30 cellular contexts compared by ENCODE assay signal in genomic region chr6:37149750-37150149, GRCh38. TPM values are rescaled to one million over a fixed set of nuclear protein-coding genes. Genes with fewer than 3 reads are reported as not detected.
DNase-seq lines count a peak whose midpoint lies in the region; ATAC-seq and TF ChIP-seq lines count a peak whose summit lies in the region.
"Had no signal": no experiment of that assay in that cellular context is flagged by ENCODE, and none has a peak within 500 bp of the region (broad histone marks: within the 10 kb centered on the region; RNA-seq: fewer than 3 reads in every experiment).

No MANE protein-coding gene starts in this region.

- H3K23ac ChIP-seq in mesenchymal stem cell (ENCODE audit: low read length in 2 of 2) = no peak overlapping the region

- H3K27ac ChIP-seq in KMS-11 (no peak overlapping the region), mesenchymal stem cell (ENCODE audit: low read length, poor library complexity, severe bottlenecking) (no peak overlapping the region)
- H3K27ac ChIP-seq: esophagus squamous epithelium, prostate gland, sigmoid colon, SJCRH30, thoracic aorta, uterus had no signal

- H3K79me2 ChIP-seq in KMS-11 (ENCODE audit: insufficient read depth, low read depth) = no peaks in the 10 kb centered on the region

- peaks cover 8% of the 10 kb centered on the region for H3K4me1 Mint-ChIP-seq in activated CD4-positive, alpha-beta T cell treated with anti-CD3 and anti-CD28 coated beads, Interleukin-2, amount 10 ng/mL, durations not matched to agents 24 days and 14 days
- H3K4me1 Mint-ChIP-seq in activated naive CD8-positive, alpha-beta T cell (ENCODE audit: low read depth) = peaks cover 7% of the 10 kb centered on the region
- peaks cover 32% of the 10 kb centered on the region for H3K4me1 Mint-ChIP-seq in stimulated activated naive CD8-positive, alpha-beta T cell treated with anti-CD3 and anti-CD28 coated beads, Interleukin-15, amount 100 ng/mL, for 72 hours
- peaks cover 5% of the 10 kb centered on the region for H3K4me1 Mint-ChIP-seq in CD14-positive monocyte
- H3K4me1 Mint-ChIP-seq: central memory CD8-positive, alpha-beta T cell had no signal

- H3K27me3 ChIP-seq in KMS-11 (ENCODE audit: insufficient read depth, low read depth) = no peaks in the 10 kb centered on the region
- no peaks in the 10 kb centered on the region for H3K27me3 ChIP-seq in mesenchymal stem cell (ENCODE audit: control insufficient read depth in 1 of 2, insufficient read depth in 1 of 2, low read length in 2 of 2)
- H3K27me3 ChIP-seq: esophagus squamous epithelium, sigmoid colon, SJCRH30, uterus had no signal

- H3K27ac Mint-ChIP-seq in activated CD4-positive, alpha-beta T cell treated with anti-CD3 and anti-CD28 coated beads, Interleukin-2, amount 10 ng/mL, durations not matched to agents 24 days and 14 days = peak overlapping the region; percentile 56
- H3K27ac Mint-ChIP-seq in activated naive CD8-positive, alpha-beta T cell = no peak overlapping the region
- peak overlapping the region in 1 of 2 donors; percentile 21 for H3K27ac Mint-ChIP-seq in stimulated activated naive CD8-positive, alpha-beta T cell treated with anti-CD3 and anti-CD28 coated beads, Interleukin-15, amount 100 ng/mL, for 72 hours
- peak overlapping the region in 2 of 7 donors; percentile 15 to 42 for H3K27ac Mint-ChIP-seq in CD14-positive monocyte
- H3K27ac Mint-ChIP-seq: activated CD4-positive, alpha-beta memory T cell treated with anti-CD3 and anti-CD28 coated beads for 36 hours; activated naive CD4-positive, alpha-beta T cell treated with anti-CD3 and anti-CD28 coated beads, Interleukin-2, amount 50 U/mL, for 24 hours; activated T-helper 17 cell treated with anti-CD3 and anti-CD28 coated beads, Interleukin-2, amount 50 U/mL, for 72 hours; dendritic cell treated with granulocyte-macrophage colony-stimulating factor and Interleukin-4, amounts not matched to agents 40 ng/mL and 50 ng/mL, for 4 days; T-cell had no signal

- no peak overlapping the region for H2BK12ac ChIP-seq in mesenchymal stem cell (ENCODE audit: low read length in 2 of 2)

- H3K4me1 ChIP-seq in KMS-11 (ENCODE audit: low read depth, poor library complexity, severe bottlenecking) (peaks cover 50% of the 10 kb centered on the region), mesenchymal stem cell (ENCODE audit: control insufficient read depth, insufficient read depth, low read depth, low read length) (peaks cover 6% of the 10 kb centered on the region)
- H3K4me1 ChIP-seq: prostate gland had no signal

- no peaks in the 10 kb centered on the region for H4K20me1 ChIP-seq in KMS-11 (ENCODE audit: insufficient read depth)

- no peak overlapping the region for H2BK15ac ChIP-seq in mesenchymal stem cell (ENCODE audit: low read depth, poor library complexity, severe bottlenecking)

- no peaks in the 10 kb centered on the region for H3K9me3 Mint-ChIP-seq in activated CD4-positive, alpha-beta T cell treated with anti-CD3 and anti-CD28 coated beads, Interleukin-2, amount 10 ng/mL, durations not matched to agents 24 days and 14 days
- no peaks in the 10 kb centered on the region for H3K9me3 Mint-ChIP-seq in activated naive CD8-positive, alpha-beta T cell (ENCODE audit: low read depth)
- no peaks in the 10 kb centered on the region for H3K9me3 Mint-ChIP-seq in stimulated activated naive CD8-positive, alpha-beta T cell treated with anti-CD3 and anti-CD28 coated beads, Interleukin-15, amount 100 ng/mL, for 72 hours
- H3K9me3 Mint-ChIP-seq in CD14-positive monocyte = peaks cover 0 to 1% (median 0%) of the 10 kb centered on the region in 7 donors
- H3K9me3 Mint-ChIP-seq: activated CD4-positive, alpha-beta memory T cell treated with anti-CD3 and anti-CD28 coated beads for 36 hours; activated naive CD4-positive, alpha-beta T cell treated with anti-CD3 and anti-CD28 coated beads, Interleukin-2, amount 50 U/mL, for 24 hours; activated T-helper 17 cell treated with anti-CD3 and anti-CD28 coated beads, Interleukin-2, amount 50 U/mL, for 72 hours; central memory CD8-positive, alpha-beta T cell; dendritic cell treated with granulocyte-macrophage colony-stimulating factor and Interleukin-4, amounts not matched to agents 40 ng/mL and 50 ng/mL, for 4 days; T-cell had no signal

- peaks cover 4% of the 10 kb centered on the region for H3K27me3 Mint-ChIP-seq in activated CD4-positive, alpha-beta T cell treated with anti-CD3 and anti-CD28 coated beads, Interleukin-2, amount 10 ng/mL, durations not matched to agents 24 days and 14 days
- no peaks in the 10 kb centered on the region for H3K27me3 Mint-ChIP-seq in activated naive CD8-positive, alpha-beta T cell
- H3K27me3 Mint-ChIP-seq in stimulated activated naive CD8-positive, alpha-beta T cell treated with anti-CD3 and anti-CD28 coated beads, Interleukin-15, amount 100 ng/mL, for 72 hours = peaks cover 8% of the 10 kb centered on the region
- H3K27me3 Mint-ChIP-seq in CD14-positive monocyte (ENCODE audit: low read depth in 3 of 3) = peaks cover 1 to 4% (median 2%) of the 10 kb centered on the region in 3 donors
- H3K27me3 Mint-ChIP-seq: activated CD4-positive, alpha-beta memory T cell treated with anti-CD3 and anti-CD28 coated beads for 36 hours; activated naive CD4-positive, alpha-beta T cell treated with anti-CD3 and anti-CD28 coated beads, Interleukin-2, amount 50 U/mL, for 24 hours; activated T-helper 17 cell treated with anti-CD3 and anti-CD28 coated beads, Interleukin-2, amount 50 U/mL, for 72 hours; central memory CD8-positive, alpha-beta T cell had no signal

- no peak overlapping the region for H3K4me3 ChIP-seq in KMS-11 (IDR thresholded peaks at IDR 0.05; ENCODE audit: insufficient read depth, low read depth, low read length)
- no peak overlapping the region for H3K4me3 ChIP-seq in mesenchymal stem cell (ENCODE audit: insufficient read depth in 1 of 2, low read depth in 1 of 2, low read length in 2 of 2)
- H3K4me3 ChIP-seq: esophagus squamous epithelium, prostate gland, sigmoid colon, SJCRH30, thoracic aorta, uterus had no signal

- H3K9me3 ChIP-seq in mesenchymal stem cell (ENCODE audit: control insufficient read depth, low read length) = no peaks in the 10 kb centered on the region
- H3K9me3 ChIP-seq: Caco-2, esophagus squamous epithelium, prostate gland, sigmoid colon, SJCRH30, thoracic aorta, uterus had no signal

- no peak overlapping the region for H2AK5ac ChIP-seq in mesenchymal stem cell (ENCODE audit: low read length, severe bottlenecking)

- no peak overlapping the region for H4K91ac ChIP-seq in mesenchymal stem cell (ENCODE audit: low read length)

- no peak overlapping the region for H3K14ac ChIP-seq in mesenchymal stem cell (ENCODE audit: low read length in 2 of 2)

- H3K9ac ChIP-seq in KMS-11 (no peak overlapping the region), mesenchymal stem cell (ENCODE audit: low read length) (no peak overlapping the region)

- no peak overlapping the region for H2BK5ac ChIP-seq in mesenchymal stem cell (ENCODE audit: low read depth, low read length, poor library complexity, severe bottlenecking)

- no peak overlapping the region for H2BK120ac ChIP-seq in mesenchymal stem cell (ENCODE audit: low read depth, low read length)

- intact Hi-C loops in activated CD4-positive, alpha-beta T cell treated with anti-CD3 and anti-CD28 coated beads, Interleukin-2, amount 10 ng/mL, durations not matched to agents 24 days and 14 days (cut with micrococcal nuclease) = no loop called here
- intact Hi-C loops in CD14-positive monocyte (cut with micrococcal nuclease) = no loop called here

- no peak overlapping the region for H2AFZ ChIP-seq in KMS-11 (ENCODE audit: low read depth)
- H2AFZ ChIP-seq in mesenchymal stem cell (ENCODE audit: low read depth, low read length) = no peak overlapping the region

- H3K4me2 ChIP-seq in KMS-11 (peak overlapping the region; percentile 5; the same call in 1 of the 2 replicates), mesenchymal stem cell (ENCODE audit: low read length, poor library complexity, severe bottlenecking) (no peak overlapping the region)

- H3K36me3 ChIP-seq in KMS-11 (ENCODE audit: insufficient read depth) = no peaks in the 10 kb centered on the region
- no peaks in the 10 kb centered on the region for H3K36me3 ChIP-seq in mesenchymal stem cell (ENCODE audit: control insufficient read depth in 1 of 2, insufficient read depth in 2 of 2, low read depth in 1 of 2, low read length in 2 of 2)
- H3K36me3 ChIP-seq: esophagus squamous epithelium, prostate gland, sigmoid colon, SJCRH30, thoracic aorta, uterus had no signal

- H3K4ac ChIP-seq in mesenchymal stem cell (ENCODE audit: low read depth in 1 of 2, low read length in 2 of 2) = no peak overlapping the region

- no peaks in the 10 kb centered on the region for H3K79me1 ChIP-seq in mesenchymal stem cell (replicated peaks; ENCODE audit: low read length, poor library complexity, severe bottlenecking)

- no peak for TF ChIP-seq CTCF in KMS-11 (conservative IDR thresholded peaks at IDR 0.05; ENCODE audit: low read depth, low read length)
- no peak for TF ChIP-seq CTCF in CD14-positive monocyte (IDR thresholded peaks at IDR 0.05)

- ATAC-seq in stimulated activated naive CD8-positive, alpha-beta T cell treated with anti-CD3 and anti-CD28 coated beads, Interleukin-15, amount 100 ng/mL, for 72 hours = no peak
- ATAC-seq: activated T-helper 17 cell treated with anti-CD3 and anti-CD28 coated beads, Interleukin-2, amount 50 U/mL, for 72 hours; T-cell had no signal

- H4K8ac ChIP-seq in mesenchymal stem cell (ENCODE audit: low read length) = no peak overlapping the region

- no peaks in the 10 kb centered on the region for H3K36me3 Mint-ChIP-seq in activated CD4-positive, alpha-beta T cell treated with anti-CD3 and anti-CD28 coated beads, Interleukin-2, amount 10 ng/mL, durations not matched to agents 24 days and 14 days (ENCODE audit: low read depth)
- no peaks in the 10 kb centered on the region for H3K36me3 Mint-ChIP-seq in activated naive CD8-positive, alpha-beta T cell
- H3K36me3 Mint-ChIP-seq in CD14-positive monocyte = no peaks in the 10 kb centered on the region
- H3K36me3 Mint-ChIP-seq: activated CD4-positive, alpha-beta memory T cell treated with anti-CD3 and anti-CD28 coated beads for 36 hours; activated naive CD4-positive, alpha-beta T cell treated with anti-CD3 and anti-CD28 coated beads, Interleukin-2, amount 50 U/mL, for 24 hours; T-cell had no signal

- DNase-seq in activated CD4-positive, alpha-beta T cell treated with anti-CD3 and anti-CD28 coated beads, Interleukin-2, amount 10 ng/mL, durations not matched to agents 24 days and 14 days = no peak
- no peak for DNase-seq in activated CD4-positive, alpha-beta T cell treated with anti-CD3 and anti-CD28 coated beads for 4 hours
- DNase-seq in stimulated activated naive CD8-positive, alpha-beta T cell treated with anti-CD3 and anti-CD28 coated beads, Interleukin-15, amount 100 ng/mL, for 72 hours = no peak
- no peak for DNase-seq in CD14-positive monocyte (ENCODE audit: low spot score)
- no peak for DNase-seq in NCI-H187 (lab: John Stamatoyannopoulos, UW)
- no peak for DNase-seq in mesenchymal stem cell
- DNase-seq: activated CD4-positive, alpha-beta memory T cell treated with anti-CD3 and anti-CD28 coated beads for 36 hours; activated CD8-positive, alpha-beta memory T cell treated with anti-CD3 and anti-CD28 coated beads, Interleukin-2, amount 50 U/mL, for 48 hours; Caco-2; DND-41; esophagus squamous epithelium; foreskin melanocyte; NCI-H1092 treated with DMSO at 0.1 percent for 48 hours; NCI-H187 treated with DMSO at 0.1 percent for 48 hours; NCI-H2227 treated with DMSO at 0.1 percent for 48 hours; NCI-H526 treated with DMSO at 0.1 percent for 48 hours; sigmoid colon; SJCRH30; stimulated activated CD4-positive, alpha-beta T cell treated with anti-CD3 and anti-CD28 coated beads, Interleukin-4, amount 100 ng/mL, for 4 hours; stimulated activated naive CD4-positive, alpha-beta T cell; T-cell; uterus had no signal

- no peak overlapping the region for H3K4me3 Mint-ChIP-seq in activated CD4-positive, alpha-beta T cell treated with anti-CD3 and anti-CD28 coated beads, Interleukin-2, amount 10 ng/mL, durations not matched to agents 24 days and 14 days
- H3K4me3 Mint-ChIP-seq in activated naive CD8-positive, alpha-beta T cell = peak overlapping the region; percentile 22
- H3K4me3 Mint-ChIP-seq in stimulated activated naive CD8-positive, alpha-beta T cell treated with anti-CD3 and anti-CD28 coated beads, Interleukin-15, amount 100 ng/mL, for 72 hours = peak overlapping the region; percentile 60 to 67
- peak overlapping the region in 1 of 2 donors; percentile 22 for H3K4me3 Mint-ChIP-seq in CD14-positive monocyte
- H3K4me3 Mint-ChIP-seq: activated CD4-positive, alpha-beta memory T cell treated with anti-CD3 and anti-CD28 coated beads for 36 hours; activated naive CD4-positive, alpha-beta T cell treated with anti-CD3 and anti-CD28 coated beads, Interleukin-2, amount 50 U/mL, for 24 hours; activated T-helper 17 cell treated with anti-CD3 and anti-CD28 coated beads, Interleukin-2, amount 50 U/mL, for 72 hours; central memory CD8-positive, alpha-beta T cell; dendritic cell treated with granulocyte-macrophage colony-stimulating factor and Interleukin-4, amounts not matched to agents 40 ng/mL and 50 ng/mL, for 4 days; T-cell had no signal

- no peak overlapping the region for H3K18ac ChIP-seq in mesenchymal stem cell (ENCODE audit: low read depth in 1 of 2, low read length in 2 of 2)

RNA-seq across cellular contexts. Expression of gene PIM1, which starts 20.2 kb away (rescaled TPM):
- 153 and 158 TPM in 2 replicates for total RNA-seq in activated CD4-positive, alpha-beta T cell treated with anti-CD3 and anti-CD28 coated beads, Interleukin-2, amount 10 ng/mL, durations not matched to agents 24 days and 14 days
- polyA plus RNA-seq in CD14-positive monocyte = 10 to 100 TPM; 20.5 to 24.4 TPM
- 14.5 TPM for polyA plus RNA-seq in mesenchymal stem cell (2013, experiment 1 of 2)
- polyA plus RNA-seq in mesenchymal stem cell (2013, experiment 2 of 2) = 13.6 TPM
